ENCODE assay signal across 1 cellular context in genomic region chr3:132722165-132723023, GRCh38.
TF ChIP-seq lines count a peak whose summit lies in the region.

Gene NPHP3, minus strand, starts transcription at chr3:132722409. Its CDS starts 54 bp downstream, at chr3:132722355.

TF ChIP-seq in HEK293, 187 proteins besides CTCF, POLR2A, EP300 and RAD21 (continued from another document):
- peak; percentile 49 for TF ChIP-seq ZBTB26 (tag by site-specific recombination; optimal IDR thresholded peaks at IDR 0.05)
- peak; percentile 39; the same call in 1 of the 2 replicates for TF ChIP-seq ZIC2 (tag by site-specific recombination; IDR thresholded peaks at IDR 0.05)
- no peak for TF ChIP-seq ZNF707 (tag by site-specific recombination; IDR thresholded peaks at IDR 0.05)
- 0 out of 2 replicates have a peak, but pooled peaks have one; percentile 23 for TF ChIP-seq ZSCAN30 (tag by site-specific recombination; IDR thresholded peaks at IDR 0.05)
- peak; percentile 73 for TF ChIP-seq SP3 (tag by site-specific recombination; IDR thresholded peaks at IDR 0.05)
- peak; percentile 56 for TF ChIP-seq PATZ1 (tag by site-specific recombination; IDR thresholded peaks at IDR 0.05)
- TF ChIP-seq ZXDB (tag by site-specific recombination; IDR thresholded peaks at IDR 0.05), result peak; percentile 57; the same call in 1 of the 2 replicates
- no peak for TF ChIP-seq YY2 (tag by site-specific recombination; IDR thresholded peaks at IDR 0.05)
- peak; percentile 92 for TF ChIP-seq KLF9 (tag by site-specific recombination; IDR thresholded peaks at IDR 0.05; ENCODE audit: low read depth)
- TF ChIP-seq SP2 (tag by site-specific recombination; IDR thresholded peaks at IDR 0.05), result peak; percentile 61
- no peak for TF ChIP-seq FEZF1 (tag by site-specific recombination; IDR thresholded peaks at IDR 0.05)
- TF ChIP-seq ZBTB11 (tag by site-specific recombination; conservative IDR thresholded peaks at IDR 0.05; ENCODE audit: low read depth), result 0 out of 2 replicates have a peak, but pooled peaks have one; percentile 13
TF ChIP-seq in HEK293: peak in this region for 14.
